In the genomic region with DNA sequence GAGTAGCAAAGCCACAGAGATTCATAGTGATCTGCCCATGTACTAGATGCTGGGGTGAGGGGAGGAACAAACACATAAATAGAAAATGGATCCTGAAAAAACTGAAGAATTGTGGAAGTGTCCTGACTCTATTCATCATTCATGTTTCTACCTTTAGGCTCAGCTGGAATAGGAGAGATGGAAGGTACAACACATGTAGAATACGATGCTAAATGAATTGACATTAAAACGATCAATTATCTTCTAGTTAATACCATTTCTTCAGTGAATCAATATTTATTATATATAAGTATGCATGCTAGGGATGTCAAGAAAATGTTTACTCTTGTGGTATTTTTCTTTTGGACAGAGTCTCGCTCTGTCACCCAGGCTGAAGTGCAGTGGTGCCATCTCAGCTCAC, we compare ENCODE assay signal across 37 cellular contexts.
"Had no signal": no experiment of that assay in that cellular context is flagged by ENCODE, and none has a peak within 500 bp of the region (broad histone marks: within the 10 kb centered on the region; RNA-seq: fewer than 3 reads in every experiment).

No MANE protein-coding gene starts in this region.

- H3K4me1 Mint-ChIP-seq: activated naive CD4-positive, alpha-beta T cell treated with anti-CD3 and anti-CD28 coated beads, Interleukin-2, amount 10 ng/mL, durations not matched to agents 7 days and 5 days; activated naive CD4-positive, alpha-beta T cell treated with anti-CD3 and anti-CD28 coated beads, Interleukin-2, amount 50 U/mL, for 24 hours; activated naive CD8-positive, alpha-beta T cell treated with anti-CD3 and anti-CD28 coated beads for 36 hours; activated naive CD8-positive, alpha-beta T cell treated with anti-CD3 and anti-CD28 coated beads, Interleukin-2, amount 50 U/mL, for 24 hours; activated T-helper 17 cell treated with anti-CD3 and anti-CD28 coated beads, Interleukin-2, amount 50 U/mL, for 72 hours; central memory CD8-positive, alpha-beta T cell had no signal

- H3K27ac Mint-ChIP-seq: activated naive CD4-positive, alpha-beta T cell treated with anti-CD3 and anti-CD28 coated beads for 36 hours; activated naive CD4-positive, alpha-beta T cell treated with anti-CD3 and anti-CD28 coated beads, Interleukin-2, amount 10 ng/mL, durations not matched to agents 7 days and 5 days; activated naive CD4-positive, alpha-beta T cell treated with anti-CD3 and anti-CD28 coated beads, Interleukin-2, amount 50 U/mL, for 24 hours; activated naive CD4-positive, alpha-beta T cell treated with anti-CD3 and anti-CD28 coated beads, Interleukin-2, amount 50 U/mL, for 72 hours; activated naive CD8-positive, alpha-beta T cell; activated naive CD8-positive, alpha-beta T cell treated with anti-CD3 and anti-CD28 coated beads for 36 hours; activated naive CD8-positive, alpha-beta T cell treated with anti-CD3 and anti-CD28 coated beads, Interleukin-2, amount 10 ng/mL, durations not matched to agents 7 days and 5 days; activated naive CD8-positive, alpha-beta T cell treated with anti-CD3 and anti-CD28 coated beads, Interleukin-2, amount 50 U/mL, for 24 hours; activated T-cell treated with anti-CD3 and anti-CD28 coated beads, Interleukin-2, amount 50 U/mL, for 24 hours; activated T-cell treated with anti-CD3 and anti-CD28 coated beads, Interleukin-2, amount 50 U/mL, for 72 hours; activated T-helper 1 cell treated with anti-CD3 and anti-CD28 coated beads, Interleukin-12 subunit alpha, Interleukin-12 subunit beta, Interleukin-2, Interleukin-4 antibody, amounts not matched to agents 30 ng/mL and 10 ng/mL and 1 ng/mL, durations not matched to agents 14 hours and 24 hours and 36 hours; activated T-helper 17 cell treated with anti-CD3 and anti-CD28 coated beads, Interleukin-2, amount 50 U/mL, for 72 hours; activated T-helper 2 cell treated with anti-CD3 and anti-CD28 coated beads, Interferon-gamma antibody, Interleukin-2, Interleukin-4, amounts not matched to agents 10 μg/mL and 5 μg/mL and 100 μg/mL, durations not matched to agents 14 hours and 24 hours and 36 hours; brain had no signal

- H3K4me1 ChIP-seq: adrenal gland, body of pancreas, breast epithelium had no signal

- H3K27me3 Mint-ChIP-seq: activated naive CD4-positive, alpha-beta T cell treated with anti-CD3 and anti-CD28 coated beads, Interleukin-2, amount 50 U/mL, for 24 hours; activated naive CD8-positive, alpha-beta T cell; activated T-helper 17 cell treated with anti-CD3 and anti-CD28 coated beads, Interleukin-2, amount 50 U/mL, for 72 hours had no signal

- H3K9me3 Mint-ChIP-seq: activated naive CD4-positive, alpha-beta T cell treated with anti-CD3 and anti-CD28 coated beads, Interleukin-2, amount 50 U/mL, for 24 hours; activated T-cell treated with anti-CD3 and anti-CD28 coated beads, Interleukin-2, amount 50 U/mL, for 24 hours; central memory CD8-positive, alpha-beta T cell had no signal

- H3K36me3 Mint-ChIP-seq: activated naive CD4-positive, alpha-beta T cell treated with anti-CD3 and anti-CD28 coated beads, Interleukin-2, amount 10 ng/mL, durations not matched to agents 7 days and 5 days; activated naive CD4-positive, alpha-beta T cell treated with anti-CD3 and anti-CD28 coated beads, Interleukin-2, amount 50 U/mL, for 72 hours; activated naive CD8-positive, alpha-beta T cell; activated naive CD8-positive, alpha-beta T cell treated with anti-CD3 and anti-CD28 coated beads for 36 hours; activated naive CD8-positive, alpha-beta T cell treated with anti-CD3 and anti-CD28 coated beads, Interleukin-2, amount 10 ng/mL, durations not matched to agents 7 days and 5 days had no signal

- H3K4me3 ChIP-seq: adrenal gland, ascending aorta, body of pancreas, breast epithelium, cardiac muscle cell had no signal

- H3K27me3 ChIP-seq: adrenal gland, ascending aorta, body of pancreas, brain microvascular endothelial cell, breast epithelium, cardiac muscle cell had no signal

- H3K4me3 Mint-ChIP-seq: activated naive CD4-positive, alpha-beta T cell treated with anti-CD3 and anti-CD28 coated beads for 36 hours; activated naive CD4-positive, alpha-beta T cell treated with anti-CD3 and anti-CD28 coated beads, Interleukin-2, amount 10 ng/mL, durations not matched to agents 7 days and 5 days; activated naive CD4-positive, alpha-beta T cell treated with anti-CD3 and anti-CD28 coated beads, Interleukin-2, amount 50 U/mL, for 24 hours; activated naive CD8-positive, alpha-beta T cell; activated naive CD8-positive, alpha-beta T cell treated with anti-CD3 and anti-CD28 coated beads for 36 hours; activated naive CD8-positive, alpha-beta T cell treated with anti-CD3 and anti-CD28 coated beads, Interleukin-2, amount 10 ng/mL, durations not matched to agents 7 days and 5 days; activated naive CD8-positive, alpha-beta T cell treated with anti-CD3 and anti-CD28 coated beads, Interleukin-2, amount 50 U/mL, for 24 hours; activated T-cell treated with anti-CD3 and anti-CD28 coated beads, Interleukin-2, amount 50 U/mL, for 24 hours; activated T-cell treated with anti-CD3 and anti-CD28 coated beads, Interleukin-2, amount 50 U/mL, for 4 hours; activated T-cell treated with anti-CD3 and anti-CD28 coated beads, Interleukin-2, amount 50 U/mL, for 72 hours; activated T-helper 1 cell treated with anti-CD3 and anti-CD28 coated beads, Interleukin-12 subunit alpha, Interleukin-12 subunit beta, Interleukin-2, Interleukin-4 antibody, amounts not matched to agents 30 ng/mL and 10 ng/mL and 1 ng/mL, durations not matched to agents 14 hours and 24 hours and 36 hours; activated T-helper 17 cell treated with anti-CD3 and anti-CD28 coated beads, Interleukin-2, amount 50 U/mL, for 72 hours; brain; central memory CD8-positive, alpha-beta T cell had no signal

- H3K36me3 ChIP-seq: adrenal gland, ascending aorta, brain microvascular endothelial cell, breast epithelium, cardiac muscle cell had no signal

- DNase-seq: activated effector memory CD4-positive, alpha-beta T cell treated with anti-CD3 and anti-CD28 coated beads, Interleukin-2, amount 50 U/mL, for 16 hours; activated effector memory CD4-positive, alpha-beta T cell treated with Interleukin-2 at 50 U/mL for 16 hours; activated gamma-delta T cell; activated gamma-delta T cell treated with Interleukin-2 at 50 U/mL for 16 hours; activated naive CD4-positive, alpha-beta T cell; activated naive CD4-positive, alpha-beta T cell treated with anti-CD3 and anti-CD28 coated beads for 36 hours; activated naive CD4-positive, alpha-beta T cell treated with anti-CD3 and anti-CD28 coated beads, Interleukin-2, amount 10 ng/mL, durations not matched to agents 7 days and 5 days; activated naive CD4-positive, alpha-beta T cell treated with anti-CD3 and anti-CD28 coated beads, Interleukin-2, amount 50 U/mL, for 16 hours; activated naive CD4-positive, alpha-beta T cell treated with Interleukin-2 at 50 U/mL for 16 hours; activated naive CD8-positive, alpha-beta T cell treated with anti-CD3 and anti-CD28 coated beads for 36 hours; activated naive CD8-positive, alpha-beta T cell treated with anti-CD3 and anti-CD28 coated beads, Interleukin-2, amount 10 ng/mL, durations not matched to agents 7 days and 5 days; activated naive CD8-positive, alpha-beta T cell treated with anti-CD3 and anti-CD28 coated beads, Interleukin-2, amount 50 U/mL, for 24 hours; activated T-cell treated with anti-CD3 and anti-CD28 coated beads, Interleukin-2, amount 50 U/mL, for 24 hours; activated T-cell treated with anti-CD3 and anti-CD28 coated beads, Interleukin-2, amount 50 U/mL, for 4 hours; activated T-cell treated with anti-CD3 and anti-CD28 coated beads, Interleukin-2, amount 50 U/mL, for 48 hours; activated T-cell treated with anti-CD3 and anti-CD28 coated beads, Interleukin-2, amount 50 U/mL, for 72 hours; adrenal gland; amniotic stem cell; amygdala; anterior cingulate cortex; aorta; body of pancreas; brain microvascular endothelial cell; caudate nucleus; central memory CD4-positive, alpha-beta T cell; cerebellar nuclear complex had no signal

- ATAC-seq: activated naive CD4-positive, alpha-beta T cell treated with anti-CD3 and anti-CD28 coated beads, Interleukin-2, amount 50 U/mL, for 72 hours; activated naive CD8-positive, alpha-beta T cell treated with anti-CD3 and anti-CD28 coated beads, Interleukin-2, amount 50 U/mL, for 24 hours; activated T-cell treated with anti-CD3 and anti-CD28 coated beads, Interleukin-2, amount 50 U/mL, for 4 hours; activated T-cell treated with anti-CD3 and anti-CD28 coated beads, Interleukin-2, amount 50 U/mL, for 72 hours; activated T-helper 17 cell treated with anti-CD3 and anti-CD28 coated beads, Interleukin-2, amount 50 U/mL, for 72 hours; body of pancreas had no signal

- H3K27ac ChIP-seq: adrenal gland, ascending aorta, body of pancreas, brain microvascular endothelial cell, breast epithelium, cardiac muscle cell had no signal

- H3K9me3 ChIP-seq: adrenal gland, ascending aorta, body of pancreas had no signal
